In genomic region chr3:142664819-142665218, GRCh38 we compare ENCODE assay signal across 24 cellular contexts. TPM values are rescaled to one million over a fixed set of nuclear protein-coding genes. Genes with fewer than 3 reads are reported as not detected.
DNase-seq lines count a peak whose midpoint lies in the region; ATAC-seq and TF ChIP-seq lines count a peak whose summit lies in the region.
"Had no signal": no experiment of that assay in that cellular context is flagged by ENCODE, and none has a peak within 500 bp of the region (broad histone marks: within the 10 kb centered on the region; RNA-seq: fewer than 3 reads in every experiment).

No MANE protein-coding gene starts in this region.

- TF ChIP-seq RAD21 in liver (IDR thresholded peaks at IDR 0.05) = no peak

- DNase-seq in DMS53 (lab: John Stamatoyannopoulos, UW) (peak; percentile 61), NCI-H146 treated with DMSO at 0.1 percent for 48 hours (lab: John Stamatoyannopoulos, UW; ENCODE audit: unreplicated experiment) (peak; percentile 97), NCI-H69 (lab: John Stamatoyannopoulos, UW) (peak; percentile 32), SK-N-DZ (ENCODE audit: low spot score) (no peak)
- no peak for DNase-seq in activated CD8-positive, alpha-beta memory T cell treated with anti-CD3 and anti-CD28 coated beads, Interleukin-2, amount 50 U/mL, for 4 hours
- DNase-seq: activated CD4-positive, alpha-beta T cell treated with anti-CD3 and anti-CD28 coated beads, Interleukin-2, amount 10 ng/mL, durations not matched to agents 7 days and 5 days; C1 segment of cervical spinal cord; effector CD8-positive, alpha-beta T cell; foreskin melanocyte; GOT3; hypothalamus; islet precursor cell; mammary epithelial cell; NCI-H1417 treated with DMSO at 0.1 percent for 48 hours; NCI-H510A; right cardiac atrium; RPMI8226; SK-N-SH; T-helper 2 cell had no signal

- 54% methylated on average over 2 of the region's 2 CpGs for WGBS in liver

- peak overlapping the region; percentile 65 to 88 for H3K27ac ChIP-seq in liver (ENCODE audit: low read depth in 1 of 2, low read length in 2 of 2)
- H3K27ac ChIP-seq: parathyroid adenoma had no signal

- peak overlapping the region; percentile 66 to 74 for H3K9ac ChIP-seq in liver (ENCODE audit: low read depth in 1 of 2, low read length in 2 of 2)
- H3K9ac ChIP-seq: parathyroid adenoma, SK-N-SH had no signal

- ATAC-seq in HG03280 (IDR thresholded peaks at IDR 0.05; ENCODE audit: unreplicated experiment) = no peak
- ATAC-seq in HG02885 (IDR thresholded peaks at IDR 0.05; ENCODE audit: poor library complexity, unreplicated experiment) = no peak
- ATAC-seq: activated T-helper 17 cell treated with anti-CD3 and anti-CD28 coated beads, Interleukin-2, amount 50 U/mL, for 72 hours; right cardiac atrium had no signal

- H3K27me3 ChIP-seq in liver (ENCODE audit: control insufficient read depth in 4 of 4, insufficient read depth in 4 of 4, low read length in 3 of 4) = no peaks in the 10 kb centered on the region

- H3K9me3 ChIP-seq in liver (ENCODE audit: control insufficient read depth in 4 of 4, low read length in 3 of 4) = no peaks in the 10 kb centered on the region
- H3K9me3 ChIP-seq: SK-N-SH had no signal

- H3K4me3 ChIP-seq in liver (ENCODE audit: low read depth in 1 of 3, low read length in 3 of 3) = peak overlapping the region in 2 of 3 donors; percentile 8 to 39

- H3K36me3 ChIP-seq in liver (ENCODE audit: control insufficient read depth in 4 of 4, insufficient read depth in 3 of 4, low read depth in 1 of 4, low read length in 3 of 4) = no peaks in the 10 kb centered on the region

- peaks cover 3 to 19% (median 10%) of the 10 kb centered on the region in 4 donors for H3K4me1 ChIP-seq in liver (ENCODE audit: control insufficient read depth in 4 of 4, insufficient read depth in 4 of 4, low read length in 3 of 4)
- H3K4me1 ChIP-seq: parathyroid adenoma had no signal

- no peak for TF ChIP-seq CTCF in liver (IDR thresholded peaks at IDR 0.05; ENCODE audit: low read depth, low read length, missing input control)

TF ChIP-seq in liver, 16 proteins besides CTCF, POLR2A, EP300 and RAD21:
- TF ChIP-seq RXRA (IDR thresholded peaks at IDR 0.05) (peak in 1 of 2 donors; percentile 30), ZBTB33 (IDR thresholded peaks at IDR 0.05) (no peak)
TF ChIP-seq in liver: peak in this region for 1.

RNA-seq across cellular contexts. Expression of gene TRPC1, which starts 59.0 kb away (rescaled TPM):
- 1 to 10 TPM; 3.0 to 4.7 TPM for total RNA-seq in liver
- polyA plus RNA-seq in liver = under 1 TPM; 0.15 to 0.25 TPM
- polyA plus RNA-seq in SK-N-DZ (2014; cell fraction: cytosol; rRNA removed) = 8.6 and 13.5 TPM in 2 replicates
- polyA plus RNA-seq in SK-N-DZ (2014; cell fraction: nucleus; rRNA removed) = 25.0 and 34.5 TPM in 2 replicates

Comparison
In these comparisons a context has a peak if more than half of its experiments do, and no peak if none do; other contexts are left out.
1. DNase-seq: peak in DMS53 (single experiment), NCI-H146 treated with DMSO at 0.1 percent for 48 hours (single experiment) and NCI-H69 (single experiment); none in activated CD8-positive, alpha-beta memory T cell treated with anti-CD3 and anti-CD28 coated beads, Interleukin-2, amount 50 U/mL, for 4 hours (single experiment) and SK-N-DZ (single experiment).